In genomic region chr9:121074370-121075250, GRCh38 we compare ENCODE assay signal across 8 cellular contexts. TPM values are rescaled to one million over a fixed set of nuclear protein-coding genes. Genes with fewer than 3 reads are reported as not detected.
DNase-seq lines count a peak whose midpoint lies in the region; ATAC-seq and TF ChIP-seq lines count a peak whose summit lies in the region.

Gene CNTRL (plus strand): TSS chr9:121074955. CDS start chr9:121088327, 13,372 bp downstream.

- H3K4ac ChIP-seq in mesendoderm (ENCODE audit: low read depth, low read length), result no peak within 1 kb of the TSS

- H2AK5ac ChIP-seq in mesendoderm (ENCODE audit: low read length), result no peak within 1 kb of the TSS

- H3K27me3 Mint-ChIP-seq in Caco-2 (ENCODE audit: insufficient read depth, unreplicated experiment), result peaks cover 5% of the 10 kb centered on the region

- no peaks in the 10 kb centered on the region for H3K79me1 ChIP-seq in mesendoderm (ENCODE audit: low read length)

- no peaks in the 10 kb centered on the region for H3K79me2 ChIP-seq in mesendoderm (ENCODE audit: control insufficient read depth, insufficient read depth, low read length)

- ATAC-seq in GM21423 (IDR thresholded peaks at IDR 0.05; ENCODE audit: unreplicated experiment), result peak; percentile 69

- H3K4me3 Mint-ChIP-seq in Caco-2 (ENCODE audit: unreplicated experiment), result peak within 1 kb of the TSS; percentile 79

- no peak for TF ChIP-seq CTCF in Caco-2 (IDR thresholded peaks at IDR 0.05; ENCODE audit: insufficient read depth in 1 of 2, low read depth in 1 of 2, low read length in 1 of 2, severe bottlenecking in 1 of 2, unreplicated experiment in 1 of 2)

- no TSS peak for BruUV-seq in Caco-2 (replicated peaks; lab: Mats Ljungman, UMichigan)

- intact Hi-C loops in Caco-2 (cut with micrococcal nuclease; ENCODE audit: unreplicated experiment), result loop anchor here (1.0 kb wide), 1 partner anchor 12 kb away; no protein-coding TSS in a partner anchor

- DNase-seq in Caco-2 (peak; percentile 91 to 92), NT2/D1 (ENCODE audit: low read depth, low spot score) (peak; percentile 78), mesendoderm (peak; percentile 95)
- DNase-seq in activated CD8-positive, alpha-beta memory T cell treated with anti-CD3 and anti-CD28 coated beads for 48 hours (ENCODE audit: low read depth in 2 of 3, low spot score in 2 of 3), result peak; percentile 78 to 88 (median 84)
- peak; percentile 78 to 81 (median 79) for DNase-seq in effector memory CD4-positive, alpha-beta T cell
- DNase-seq in stimulated activated CD8-positive, alpha-beta memory T cell treated with anti-CD3 and anti-CD28 coated beads, Interleukin-12 subunit alpha, Interleukin-12 subunit beta, amount 100 ng/mL, for 4 hours (ENCODE audit: low read depth), result peak; percentile 71

- peak within 1 kb of the TSS; percentile 74 for H3K27ac Mint-ChIP-seq in Caco-2 (ENCODE audit: unreplicated experiment)

- H3K4me2 ChIP-seq in mesendoderm (ENCODE audit: low read length), result peak within 1 kb of the TSS; percentile 100

- H3K9me3 Mint-ChIP-seq in Caco-2 (ENCODE audit: unreplicated experiment), result peaks cover 9% of the 10 kb centered on the region

- H3K4me1 ChIP-seq in Caco-2 (no peaks in the 10 kb centered on the region), HUES6 (ENCODE audit: control insufficient read depth, insufficient read depth, low read length) (peaks cover 8% of the 10 kb centered on the region), NT2/D1 (ENCODE audit: insufficient read depth, insufficient read length) (no peaks in the 10 kb centered on the region), mesendoderm (ENCODE audit: control insufficient read depth, low read depth, low read length) (no peaks in the 10 kb centered on the region)
- H3K4me1 ChIP-seq in effector memory CD4-positive, alpha-beta T cell (ENCODE audit: control insufficient read depth, insufficient read depth, low read length, poor library complexity, severe bottlenecking), result peaks cover 7% of the 10 kb centered on the region

- H3K9me3 ChIP-seq in Caco-2, result no peaks in the 10 kb centered on the region
- no peaks in the 10 kb centered on the region for H3K9me3 ChIP-seq in HUES6 (ENCODE audit: control insufficient read depth, insufficient read depth, low read depth, low read length)
- no peaks in the 10 kb centered on the region for H3K9me3 ChIP-seq in NT2/D1 (ENCODE audit: insufficient read depth, low read length)
- no peaks in the 10 kb centered on the region for H3K9me3 ChIP-seq in effector memory CD4-positive, alpha-beta T cell (ENCODE audit: control insufficient read depth, low read length)

- peak within 1 kb of the TSS; percentile 92 for H3K56ac ChIP-seq in mesendoderm (ENCODE audit: low read length)

- peak within 1 kb of the TSS; percentile 30; the same call in 1 of the 2 replicates for H3K27ac ChIP-seq in HUES6 (ENCODE audit: low read depth, low read length)
- H3K27ac ChIP-seq in effector memory CD4-positive, alpha-beta T cell (ENCODE audit: insufficient read depth, low read length, poor library complexity, severe bottlenecking), result peak within 1 kb of the TSS; percentile 86
- H3K27ac ChIP-seq in mesendoderm (ENCODE audit: low read depth, low read length), result peak within 1 kb of the TSS; percentile 78

- no peak within 1 kb of the TSS for H4K5ac ChIP-seq in mesendoderm (ENCODE audit: low read length)

- peak within 1 kb of the TSS; percentile 89 for H3K9ac ChIP-seq in HUES6 (ENCODE audit: low read length)
- H3K9ac ChIP-seq in NT2/D1 (ENCODE audit: insufficient read length, low read depth), result peak within 1 kb of the TSS; percentile 86
- peak within 1 kb of the TSS; percentile 88 for H3K9ac ChIP-seq in mesendoderm (ENCODE audit: low read length)

- no CpG with 5 or more reads among the region's 85 CpGs for WGBS in mesendoderm (ENCODE audit: extremely low coverage, insufficient coverage, low lambda C conversion rate)

- no peak within 1 kb of the TSS for H2BK15ac ChIP-seq in mesendoderm (replicated peaks; ENCODE audit: low read depth)

- H3K36me3 Mint-ChIP-seq in Caco-2 (ENCODE audit: insufficient read depth, unreplicated experiment), result no peaks in the 10 kb centered on the region

- POLR2A ChIA-PET in Caco-2 (lab: Charles Lee), result interaction anchor here (0.5 kb wide), 1 partner anchor 618 kb away, joined by 3 read pairs; no protein-coding TSS in a partner anchor

- H3K4me3 ChIP-seq in Caco-2 (ENCODE audit: low read depth, low read length) (peak within 1 kb of the TSS; percentile 59), HUES6 (ENCODE audit: low read depth, low read length) (peak within 1 kb of the TSS; percentile 75), NT2/D1 (ENCODE audit: insufficient read length, low read depth) (peak within 1 kb of the TSS; percentile 66), mesendoderm (ENCODE audit: low read length) (peak within 1 kb of the TSS; percentile 82)
- peak within 1 kb of the TSS; percentile 96 for H3K4me3 ChIP-seq in effector memory CD4-positive, alpha-beta T cell (ENCODE audit: insufficient read depth, low read depth, low read length, poor library complexity, severe bottlenecking)

- H3K23ac ChIP-seq in mesendoderm (ENCODE audit: low read length), result no peak within 1 kb of the TSS

- H3K36me3 ChIP-seq in Caco-2 (ENCODE audit: control insufficient read depth, insufficient read depth, low read length) (no peaks in the 10 kb centered on the region), HUES6 (ENCODE audit: control insufficient read depth, insufficient read depth, low read length) (no peaks in the 10 kb centered on the region), NT2/D1 (ENCODE audit: insufficient read depth, insufficient read length, low read length) (no peaks in the 10 kb centered on the region), mesendoderm (ENCODE audit: control insufficient read depth, insufficient read depth, low read length) (no peaks in the 10 kb centered on the region)
- no peaks in the 10 kb centered on the region for H3K36me3 ChIP-seq in effector memory CD4-positive, alpha-beta T cell (ENCODE audit: control insufficient read depth, insufficient read depth, low read length)

- no peak within 1 kb of the TSS for H2BK120ac ChIP-seq in mesendoderm (ENCODE audit: low read depth, low read length)

- peaks cover 14% of the 10 kb centered on the region for H3K4me1 Mint-ChIP-seq in Caco-2 (ENCODE audit: low read depth, unreplicated experiment)

- H4K8ac ChIP-seq in mesendoderm (ENCODE audit: low read depth, low read length), result no peak within 1 kb of the TSS

- peak within 1 kb of the TSS; percentile 91 for H2BK5ac ChIP-seq in mesendoderm (ENCODE audit: low read length)

- H3K27me3 ChIP-seq in Caco-2 (replicated peaks; ENCODE audit: control insufficient read depth, insufficient read depth, low read length) (no peaks in the 10 kb centered on the region), HUES6 (ENCODE audit: control insufficient read depth, insufficient read depth, low read length) (peaks cover 75% of the 10 kb centered on the region), NT2/D1 (ENCODE audit: insufficient read depth, insufficient read length) (peaks cover 43% of the 10 kb centered on the region), mesendoderm (ENCODE audit: insufficient read depth, low read length, poor library complexity) (no peaks in the 10 kb centered on the region)
- H3K27me3 ChIP-seq in effector memory CD4-positive, alpha-beta T cell (replicated peaks; ENCODE audit: control insufficient read depth, insufficient read depth, low read length, poor library complexity, severe bottlenecking), result no peaks in the 10 kb centered on the region

- CTCF ChIA-PET in Caco-2 (lab: Charles Lee), result interaction anchor here (1.0 kb wide), 2 partner anchors 47 to 92 kb away, joined by 4 to 6 read pairs; no protein-coding TSS in a partner anchor

- H3K18ac ChIP-seq in mesendoderm (ENCODE audit: low read length), result peak within 1 kb of the TSS; percentile 19

RNA-seq across cellular contexts. Expression of gene CNTRL, which starts in this region (rescaled TPM):
- 12.0 and 14.9 TPM in 2 replicates for total RNA-seq in Caco-2 (2022)
- polyA plus RNA-seq in mesendoderm (2013, experiment 1 of 2), result 8.6 TPM
- 8.8 TPM for polyA plus RNA-seq in mesendoderm (2013, experiment 2 of 2)

Comparison
In these comparisons a context has a peak if more than half of its experiments do, and no peak if none do; other contexts are left out.
1. Peak in every context shown above with its lines: DNase-seq, ATAC-seq, H3K4me3 ChIP-seq and H3K27ac ChIP-seq.
2. H3K27ac ChIP-seq: peak in every context shown above with its lines; median percentile 86 in effector memory CD4-positive, alpha-beta T cell; 78 in mesendoderm; 30 in HUES6.